In genomic region chr12:21439347-21439746, GRCh38 we compare ENCODE assay signal across 13 cellular contexts. TPM values are rescaled to one million over a fixed set of nuclear protein-coding genes. Genes with fewer than 3 reads are reported as not detected.
DNase-seq lines count a peak whose midpoint lies in the region; ATAC-seq, FAIRE-seq and TF ChIP-seq lines count a peak whose summit lies in the region.
"Had no signal": no experiment of that assay in that cellular context is flagged by ENCODE, and none has a peak within 500 bp of the region (broad histone marks: within the 10 kb centered on the region; RNA-seq: fewer than 3 reads in every experiment).

No MANE protein-coding gene starts in this region.

- no peak overlapping the region for H2AK5ac ChIP-seq in mesenchymal stem cell (ENCODE audit: low read length, severe bottlenecking)

- H3K4me2 ChIP-seq in endothelial cell of umbilical vein (ENCODE audit: insufficient read depth, low read length) (peak overlapping the region; percentile 60), mesenchymal stem cell (ENCODE audit: low read length, poor library complexity, severe bottlenecking) (no peak overlapping the region)

- H3K27ac ChIP-seq in endothelial cell of umbilical vein (ENCODE audit: insufficient read depth, low read depth, low read length) (no peak overlapping the region), mesenchymal stem cell (ENCODE audit: low read length, poor library complexity, severe bottlenecking) (no peak overlapping the region)
- H3K27ac ChIP-seq: upper lobe of right lung had no signal

- peaks cover 26% of the 10 kb centered on the region for H3K36me3 Mint-ChIP-seq in stimulated activated naive CD8-positive, alpha-beta T cell treated with anti-CD3 and anti-CD28 coated beads, Interleukin-15, Interleukin-2, amounts not matched to agents 100 ng/mL and 50 ng/mL, for 24 hours (ENCODE audit: low read depth)
- peaks cover 47% of the 10 kb centered on the region for H3K36me3 Mint-ChIP-seq in activated CD4-positive, alpha-beta memory T cell treated with anti-CD3 and anti-CD28 coated beads, Interleukin-2, amount 10 ng/mL, durations not matched to agents 7 days and 5 days (ENCODE audit: low read depth)

- no peak overlapping the region for H3K4ac ChIP-seq in mesenchymal stem cell (ENCODE audit: low read depth in 1 of 2, low read length in 2 of 2)

- H3K36me3 ChIP-seq in endothelial cell of umbilical vein (ENCODE audit: control insufficient read depth in 2 of 2, extremely low read depth in 1 of 2, insufficient read depth in 2 of 2, low read length in 2 of 2) (peaks cover 0 to 3% of the 10 kb centered on the region in 2 experiments), mesenchymal stem cell (ENCODE audit: control insufficient read depth in 1 of 2, insufficient read depth in 2 of 2, low read depth in 1 of 2, low read length in 2 of 2) (peaks cover 10 to 23% of the 10 kb centered on the region in 2 experiments)

- H2BK120ac ChIP-seq in mesenchymal stem cell (ENCODE audit: low read depth, low read length): no peak overlapping the region

- H2AFZ ChIP-seq in endothelial cell of umbilical vein (ENCODE audit: low read depth, low read length) (no peak overlapping the region), mesenchymal stem cell (ENCODE audit: low read depth, low read length) (no peak overlapping the region)

- peak overlapping the region; percentile 94 for H3K27ac Mint-ChIP-seq in stimulated activated naive CD8-positive, alpha-beta T cell treated with anti-CD3 and anti-CD28 coated beads, Interleukin-15, Interleukin-2, amounts not matched to agents 100 ng/mL and 50 ng/mL, for 24 hours
- H3K27ac Mint-ChIP-seq in activated CD4-positive, alpha-beta memory T cell treated with anti-CD3 and anti-CD28 coated beads, Interleukin-2, amount 10 ng/mL, durations not matched to agents 7 days and 5 days: no peak overlapping the region
- H3K27ac Mint-ChIP-seq: progenitor cell of endocrine pancreas had no signal

- no peak for FAIRE-seq in endothelial cell of umbilical vein (lab: Jason Lieb, UNC)

- no peaks in the 10 kb centered on the region for H3K9me3 Mint-ChIP-seq in stimulated activated naive CD8-positive, alpha-beta T cell treated with anti-CD3 and anti-CD28 coated beads, Interleukin-15, Interleukin-2, amounts not matched to agents 100 ng/mL and 50 ng/mL, for 24 hours
- H3K9me3 Mint-ChIP-seq in activated CD4-positive, alpha-beta memory T cell treated with anti-CD3 and anti-CD28 coated beads, Interleukin-2, amount 10 ng/mL, durations not matched to agents 7 days and 5 days: no peaks in the 10 kb centered on the region

- no peak overlapping the region for H3K9ac ChIP-seq in endothelial cell of umbilical vein (replicated peaks; ENCODE audit: extremely low read depth, insufficient read depth, low read length)
- H3K9ac ChIP-seq in mesenchymal stem cell (ENCODE audit: low read length): no peak overlapping the region

- no peak overlapping the region for H3K18ac ChIP-seq in mesenchymal stem cell (ENCODE audit: low read depth in 1 of 2, low read length in 2 of 2)

- H3K9me3 ChIP-seq in endothelial cell of umbilical vein (replicated peaks; ENCODE audit: control insufficient read depth, insufficient read depth, low read length) (no peaks in the 10 kb centered on the region), mesenchymal stem cell (ENCODE audit: control insufficient read depth, low read length) (no peaks in the 10 kb centered on the region)
- H3K9me3 ChIP-seq: upper lobe of right lung had no signal

- no peak overlapping the region for H4K91ac ChIP-seq in mesenchymal stem cell (ENCODE audit: low read length)

- ATAC-seq in stimulated activated naive CD8-positive, alpha-beta T cell treated with anti-CD3 and anti-CD28 coated beads, Interleukin-15, Interleukin-2, amounts not matched to agents 100 U/mL and 50 U/mL, for 24 hours: no peak
- ATAC-seq in HG03354 (IDR thresholded peaks at IDR 0.05; ENCODE audit: poor library complexity, severe bottlenecking, unreplicated experiment): no peak
- ATAC-seq: upper lobe of right lung had no signal

- H3K4me1 ChIP-seq in endothelial cell of umbilical vein (ENCODE audit: control insufficient read depth, extremely low read depth, insufficient read depth, low read length) (peaks cover 4% of the 10 kb centered on the region), mesenchymal stem cell (ENCODE audit: control insufficient read depth, insufficient read depth, low read depth, low read length) (peaks cover 5% of the 10 kb centered on the region)

- TF ChIP-seq POLR2A in endothelial cell of umbilical vein (IDR thresholded peaks at IDR 0.05; ENCODE audit: low read depth, low read length) (no peak), erythroblast (IDR thresholded peaks at IDR 0.05; ENCODE audit: low read length) (no peak)

- no peak overlapping the region for H3K23ac ChIP-seq in mesenchymal stem cell (ENCODE audit: low read length in 2 of 2)

- peaks cover 11% of the 10 kb centered on the region for H3K79me1 ChIP-seq in mesenchymal stem cell (replicated peaks; ENCODE audit: low read length, poor library complexity, severe bottlenecking)

- no peak overlapping the region for H3K14ac ChIP-seq in mesenchymal stem cell (ENCODE audit: low read length in 2 of 2)

- no peaks in the 10 kb centered on the region for H3K27me3 ChIP-seq in endothelial cell of umbilical vein (ENCODE audit: control insufficient read depth in 2 of 2, insufficient read depth in 2 of 2, low read length in 2 of 2)
- H3K27me3 ChIP-seq in mesenchymal stem cell (ENCODE audit: control insufficient read depth in 1 of 2, insufficient read depth in 1 of 2, low read length in 2 of 2): no peaks in the 10 kb centered on the region
- H3K27me3 ChIP-seq: upper lobe of right lung had no signal

- no TSS peak for BruUV-seq in endothelial cell of umbilical vein (replicated peaks; lab: Mats Ljungman, UMichigan)

- no peak overlapping the region for H2BK15ac ChIP-seq in mesenchymal stem cell (ENCODE audit: low read depth, poor library complexity, severe bottlenecking)

- CTCF ChIA-PET in activated CD4-positive, alpha-beta memory T cell treated with anti-CD3 and anti-CD28 coated beads, Interleukin-2, amount 10 ng/mL, durations not matched to agents 7 days and 5 days (lab: Charles Lee): interaction anchor here (1.7 kb wide), 1 partner anchor 218 kb away, joined by 6 read pairs; the partner anchor contains the start of gene LDHB
- CTCF ChIA-PET in endothelial cell of umbilical vein (lab: Charles Lee): interaction anchor here (1.3 kb wide), 1 partner anchor 13 kb away, joined by 3 read pairs; no protein-coding TSS in a partner anchor

- H2BK12ac ChIP-seq in mesenchymal stem cell (ENCODE audit: low read length in 2 of 2): no peak overlapping the region

- H4K20me1 ChIP-seq in endothelial cell of umbilical vein (replicated peaks; ENCODE audit: control insufficient read depth, extremely low read depth, insufficient read depth, low read length): no peaks in the 10 kb centered on the region

- POLR2A ChIA-PET in activated CD4-positive, alpha-beta memory T cell treated with anti-CD3 and anti-CD28 coated beads, Interleukin-2, amount 10 ng/mL, durations not matched to agents 7 days and 5 days (lab: Charles Lee): interaction anchor here (0.7 to 3.2 kb wide), 5 partner anchors 14 to 218 kb away, joined by 3 to 33 read pairs (median 3); partner anchors contain the start of gene LDHB
- POLR2A ChIA-PET in endothelial cell of umbilical vein (lab: Charles Lee): no interaction called here

- H3K9me1 ChIP-seq in endothelial cell of umbilical vein (replicated peaks; ENCODE audit: control insufficient read depth, extremely low read depth, insufficient read depth, low read length): no peaks in the 10 kb centered on the region

- H4K8ac ChIP-seq in mesenchymal stem cell (ENCODE audit: low read length): no peak overlapping the region

- intact Hi-C loops in endothelial cell of umbilical vein (cut with micrococcal nuclease): loop anchor here (5.0 kb wide), 2 partner anchors 187 to 608 kb away; partner anchors contain the start of gene CMAS

- TF ChIP-seq CTCF in endothelial cell of umbilical vein (IDR thresholded peaks at IDR 0.05; ENCODE audit: extremely low read depth in 1 of 2, insufficient read depth in 1 of 2, low read depth in 1 of 2, low read length in 2 of 2): no peak

- peaks cover 47% of the 10 kb centered on the region for H3K4me1 Mint-ChIP-seq in stimulated activated naive CD8-positive, alpha-beta T cell treated with anti-CD3 and anti-CD28 coated beads, Interleukin-15, Interleukin-2, amounts not matched to agents 100 ng/mL and 50 ng/mL, for 24 hours (ENCODE audit: low read depth)
- H3K4me1 Mint-ChIP-seq in activated CD4-positive, alpha-beta memory T cell treated with anti-CD3 and anti-CD28 coated beads, Interleukin-2, amount 10 ng/mL, durations not matched to agents 7 days and 5 days: peaks cover 37% of the 10 kb centered on the region

- dilution Hi-C loops in endothelial cell of umbilical vein (cut with MboI; ENCODE audit: extremely low pct_ligation_motif_present, low sequenced_read_pairs): no loop called here

- H3K4me3 ChIP-seq in endothelial cell of umbilical vein (replicated peaks in 1 of 3; ENCODE audit: insufficient read depth in 1 of 3, low read depth in 1 of 3, low read length in 3 of 3) (no peak overlapping the region), mesenchymal stem cell (ENCODE audit: insufficient read depth in 1 of 2, low read depth in 1 of 2, low read length in 2 of 2) (no peak overlapping the region)

- H3K4me3 Mint-ChIP-seq in stimulated activated naive CD8-positive, alpha-beta T cell treated with anti-CD3 and anti-CD28 coated beads, Interleukin-15, Interleukin-2, amounts not matched to agents 100 ng/mL and 50 ng/mL, for 24 hours: peak overlapping the region; percentile 91
- peak overlapping the region; percentile 93 for H3K4me3 Mint-ChIP-seq in activated CD4-positive, alpha-beta memory T cell treated with anti-CD3 and anti-CD28 coated beads, Interleukin-2, amount 10 ng/mL, durations not matched to agents 7 days and 5 days

- no peak for DNase-seq in stimulated activated naive CD8-positive, alpha-beta T cell treated with anti-CD3 and anti-CD28 coated beads, Interleukin-15, Interleukin-2, amounts not matched to agents 100 U/mL and 50 U/mL, for 24 hours
- DNase-seq in activated CD4-positive, alpha-beta memory T cell treated with anti-CD3 and anti-CD28 coated beads, Interleukin-2, amount 10 ng/mL, durations not matched to agents 7 days and 5 days: no peak
- no peak for DNase-seq in endothelial cell of umbilical vein (ENCODE audit: low read depth, low spot score)
- DNase-seq in mesenchymal stem cell: no peak
- no peak for DNase-seq in NCI-H2081 (lab: John Stamatoyannopoulos, UW)
- DNase-seq in erythroblast (lab: John Stamatoyannopoulos, UW): no peak
- DNase-seq: activated CD8-positive, alpha-beta memory T cell treated with anti-CD3 and anti-CD28 coated beads, Interleukin-2, amount 50 U/mL, for 4 hours; NK-92 treated with Interleukin-12 subunit alpha and Interleukin-12 subunit beta, amount 100 ng/mL, for 24 hours; SIG-M5; upper lobe of right lung had no signal

- WGBS in mesenchymal stem cell: 100% methylated on average over 3 of the region's 3 CpGs

- peaks cover 5% of the 10 kb centered on the region for H3K79me2 ChIP-seq in endothelial cell of umbilical vein (ENCODE audit: control insufficient read depth, insufficient read depth, low read length)

- no peaks in the 10 kb centered on the region for H3K27me3 Mint-ChIP-seq in stimulated activated naive CD8-positive, alpha-beta T cell treated with anti-CD3 and anti-CD28 coated beads, Interleukin-15, Interleukin-2, amounts not matched to agents 100 ng/mL and 50 ng/mL, for 24 hours
- peaks cover 7% of the 10 kb centered on the region for H3K27me3 Mint-ChIP-seq in activated CD4-positive, alpha-beta memory T cell treated with anti-CD3 and anti-CD28 coated beads, Interleukin-2, amount 10 ng/mL, durations not matched to agents 7 days and 5 days

- no peak overlapping the region for H2BK5ac ChIP-seq in mesenchymal stem cell (ENCODE audit: low read depth, low read length, poor library complexity, severe bottlenecking)

RNA-seq across cellular contexts. Expression of gene PYROXD1, which starts 1.9 kb away (rescaled TPM):
- 10 to 100 TPM; 32.8 to 35.8 TPM for total RNA-seq in activated CD4-positive, alpha-beta memory T cell treated with anti-CD3 and anti-CD28 coated beads, Interleukin-2, amount 10 ng/mL, durations not matched to agents 7 days and 5 days
- total RNA-seq in endothelial cell of umbilical vein: 10.1 and 12.0 TPM in 2 replicates
- polyA plus RNA-seq in endothelial cell of umbilical vein: 3.7 and 5.3 TPM in 2 replicates
- polyA plus RNA-seq in endothelial cell of umbilical vein (2011; cell fraction: cytosol; rRNA removed): 4.3 and 4.7 TPM in 2 replicates
- polyA plus RNA-seq in endothelial cell of umbilical vein (2011; cell fraction: nucleus; rRNA removed): 10.3 and 14.5 TPM in 2 replicates
- 8.8 and 12.9 TPM in 2 replicates for polyA plus RNA-seq in endothelial cell of umbilical vein (2012)
- polyA minus RNA-seq in endothelial cell of umbilical vein: 10.0 and 10.6 TPM in 2 replicates
- 20.4 TPM for polyA minus RNA-seq in endothelial cell of umbilical vein (2011; cell fraction: cytosol; rRNA and poly(A)+ RNA removed)
- polyA minus RNA-seq in endothelial cell of umbilical vein (2011; cell fraction: nucleus; rRNA and poly(A)+ RNA removed): 25.2 and 26.8 TPM in 2 replicates
- 8.7 TPM for polyA plus RNA-seq in mesenchymal stem cell (2013, experiment 1 of 2)
- 9.0 TPM for polyA plus RNA-seq in mesenchymal stem cell (2013, experiment 2 of 2)
